In the genomic region with DNA sequence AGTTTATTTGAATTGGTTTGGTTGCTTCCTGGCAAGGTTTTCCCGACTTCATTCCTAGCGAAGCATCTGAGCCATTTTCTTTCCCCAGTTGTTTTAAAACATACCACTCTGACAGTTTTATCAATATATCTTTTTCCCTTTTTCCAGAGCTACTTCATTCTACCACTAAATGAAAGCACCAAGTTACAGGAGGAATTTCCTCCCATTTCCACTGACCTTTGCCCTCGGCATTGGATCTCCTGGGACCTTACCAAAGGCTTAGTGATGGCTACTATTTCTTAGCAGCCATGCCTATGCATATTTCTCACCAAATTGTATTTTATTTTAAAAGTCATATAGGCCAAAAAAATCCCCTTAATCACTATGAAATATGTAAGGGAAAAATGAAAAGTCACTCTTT, we compare ENCODE assay signal across 11 cellular contexts.
"Had no signal": no experiment of that assay in that cellular context is flagged by ENCODE, and none has a peak within 500 bp of the region (broad histone marks: within the 10 kb centered on the region; RNA-seq: fewer than 3 reads in every experiment).

No MANE protein-coding gene starts in this region.

- H3K4me1 Mint-ChIP-seq: GM23338, H9 had no signal

- H3K36me3 ChIP-seq: HAP-1 had no signal

- H2AFZ ChIP-seq: GM23248, GM23338 had no signal

- H3K4me2 ChIP-seq: GM23338 had no signal

- H3K4me3 Mint-ChIP-seq: GM23338, H9, HFFc6 had no signal

- H3K27ac ChIP-seq: GM23248 had no signal

- DNase-seq: GM23248, GOT3, H7, H9, HCEC 1CT, HFFc6 had no signal

- H3K4me3 ChIP-seq: GM23248, GM23338, HAP-1 had no signal

- H3K4me1 ChIP-seq: HAP-1 had no signal

- FAIRE-seq: H1, H54 had no signal

- H3K9me3 ChIP-seq: HAP-1 had no signal

- H3K9ac ChIP-seq: GM23248 had no signal

- H3K27ac Mint-ChIP-seq: GM23338, H9, HFFc6 had no signal

- ATAC-seq: GM23338, HCT116 had no signal
